Comparison of ENCODE assay signal across 1 cellular context in genomic region chr3:136250226-136250861, GRCh38.
TF ChIP-seq lines count a peak whose summit lies in the region.

Gene PCCB (plus strand): TSS chr3:136250340. CDS start chr3:136250376, 36 bp downstream.

TF ChIP-seq in K562, 482 proteins besides CTCF, POLR2A, EP300 and RAD21 (continued from another document and continues in another):
- TF ChIP-seq THRA (IDR thresholded peaks at IDR 0.05) (no peak), TCF7L2 (IDR thresholded peaks at IDR 0.05; ENCODE audit: low read depth, low read length) (no peak), ATF3 (IDR thresholded peaks at IDR 0.05) (no peak), ATF3 (CRISPR knock-in tag; conservative IDR thresholded peaks at IDR 0.05) (no peak; the same call in 1 of the 2 replicates), ZNF143 (CRISPR knock-in tag; IDR thresholded peaks at IDR 0.05) (no peak), ZNF253 (CRISPR knock-in tag; conservative IDR thresholded peaks at IDR 0.05) (no peak), TEAD4 (IDR thresholded peaks at IDR 0.05; ENCODE audit: low read length) (peak; percentile 27; the same call in 1 of the 2 replicates), TEAD4 (CRISPR knock-in tag; IDR thresholded peaks at IDR 0.05; ENCODE audit: borderline replicate concordance) (no peak), GABPB2 (CRISPR knock-in tag; conservative IDR thresholded peaks at IDR 0.05) (no peak), RBM34 (IDR thresholded peaks at IDR 0.05; ENCODE audit: borderline replicate concordance, insufficient read depth, low read length) (no peak), PHTF2 (CRISPR knock-in tag; IDR thresholded peaks at IDR 0.05) (no peak), MEIS2 (IDR thresholded peaks at IDR 0.05; ENCODE audit: partially characterized antibody) (peak; percentile 55), ZNF507 (tag; conservative IDR thresholded peaks at IDR 0.05) (no peak), RAD51 (IDR thresholded peaks at IDR 0.05; ENCODE audit: borderline replicate concordance, low read depth) (no peak), NCOA2 (IDR thresholded peaks at IDR 0.05; ENCODE audit: partially characterized antibody in 2 of 2) (no peak), JUNB (CRISPR knock-in tag; conservative IDR thresholded peaks at IDR 0.05) (no peak), PRPF4 (IDR thresholded peaks at IDR 0.05; ENCODE audit: insufficient read depth, low read depth, low read length, poor library complexity, severe bottlenecking) (no peak), ZNF780A (CRISPR knock-in tag; IDR thresholded peaks at IDR 0.05) (no peak), SMAD4 (CRISPR knock-in tag; conservative IDR thresholded peaks at IDR 0.05) (peak; percentile 25; the same call in 1 of the 2 replicates), ZNF668 (CRISPR knock-in tag; IDR thresholded peaks at IDR 0.05) (no peak), ZNF324 (CRISPR knock-in tag; IDR thresholded peaks at IDR 0.05) (no peak), KDM2B (CRISPR knock-in tag; IDR thresholded peaks at IDR 0.05) (no peak), BRD9 (IDR thresholded peaks at IDR 0.05; ENCODE audit: low read depth, partially characterized antibody) (no peak), LCOR (CRISPR knock-in tag; IDR thresholded peaks at IDR 0.05) (no peak; the same call in 1 of the 2 replicates), NELFE (IDR thresholded peaks at IDR 0.05; ENCODE audit: insufficient read depth, insufficient read length) (no peak), ELF2 (CRISPR knock-in tag; IDR thresholded peaks at IDR 0.05) (no peak), RNF2 (IDR thresholded peaks at IDR 0.05) (peak; percentile 64; the same call in 1 of the 2 replicates), HMBOX1 (IDR thresholded peaks at IDR 0.05) (no peak), NFIX (CRISPR knock-in tag; IDR thresholded peaks at IDR 0.05; ENCODE audit: low read depth) (no peak), ELF4 (CRISPR knock-in tag; IDR thresholded peaks at IDR 0.05) (no peak), FOXJ3 (CRISPR knock-in tag; IDR thresholded peaks at IDR 0.05) (no peak), CEBPB (tag; IDR thresholded peaks at IDR 0.05) (no peak), ZNF583 (CRISPR knock-in tag; IDR thresholded peaks at IDR 0.05) (no peak), NCOA6 (IDR thresholded peaks at IDR 0.05) (no peak), HDAC8 (tag; IDR thresholded peaks at IDR 0.05) (no peak), CREB1 (IDR thresholded peaks at IDR 0.05) (peak; percentile 62; the same call in 1 of the 2 replicates), CREB1 (CRISPR knock-in tag; IDR thresholded peaks at IDR 0.05) (peak; percentile 72; the same call in 1 of the 2 replicates), ZNF644 (tag; IDR thresholded peaks at IDR 0.05; ENCODE audit: low read depth) (no peak), FIP1L1 (IDR thresholded peaks at IDR 0.05; ENCODE audit: low read depth, low read length, poor library complexity, severe bottlenecking) (no peak), SLC30A9 (CRISPR knock-in tag; IDR thresholded peaks at IDR 0.05) (no peak), ZNF695 (CRISPR knock-in tag; IDR thresholded peaks at IDR 0.05) (no peak), ZNF12 (CRISPR knock-in tag; IDR thresholded peaks at IDR 0.05) (no peak), ZNF592 (IDR thresholded peaks at IDR 0.05) (no peak), TRIM25 (IDR thresholded peaks at IDR 0.05; ENCODE audit: borderline replicate concordance) (no peak), SFPQ (IDR thresholded peaks at IDR 0.05; ENCODE audit: low read depth, low read length) (no peak), MXI1 (IDR thresholded peaks at IDR 0.05; ENCODE audit: low read depth, low read length) (no peak), THRAP3 (IDR thresholded peaks at IDR 0.05; ENCODE audit: borderline replicate concordance) (no peak), STAT5A (IDR thresholded peaks at IDR 0.05; ENCODE audit: borderline replicate concordance, low read length) (no peak), ARID2 (IDR thresholded peaks at IDR 0.05) (no peak), MEF2D (tag; conservative IDR thresholded peaks at IDR 0.05; ENCODE audit: low read depth) (no peak), TSC22D4 (tag; IDR thresholded peaks at IDR 0.05) (no peak), RBM39 (optimal IDR thresholded peaks at IDR 0.05; ENCODE audit: low read depth, low read length) (no peak), NCOR1 (IDR thresholded peaks at IDR 0.05) (no peak), FOXA1 (IDR thresholded peaks at IDR 0.05; ENCODE audit: borderline replicate concordance) (no peak), TGIF2 (CRISPR knock-in tag; IDR thresholded peaks at IDR 0.05) (no peak), BMI1 (IDR thresholded peaks at IDR 0.05; ENCODE audit: low read length) (no peak), HDAC3 (IDR thresholded peaks at IDR 0.05; ENCODE audit: borderline replicate concordance, partially characterized antibody) (no peak), TAL1 (IDR thresholded peaks at IDR 0.05) (no peak), ZNF124 (CRISPR knock-in tag; IDR thresholded peaks at IDR 0.05) (no peak), PRMT5 (CRISPR knock-in tag; IDR thresholded peaks at IDR 0.05) (no peak), SAFB (IDR thresholded peaks at IDR 0.05; ENCODE audit: borderline replicate concordance, low read depth, low read length) (no peak), PHF8 (IDR thresholded peaks at IDR 0.05; ENCODE audit: borderline replicate concordance, low read length) (peak; percentile 90)
- TF ChIP-seq, protein P1, sequence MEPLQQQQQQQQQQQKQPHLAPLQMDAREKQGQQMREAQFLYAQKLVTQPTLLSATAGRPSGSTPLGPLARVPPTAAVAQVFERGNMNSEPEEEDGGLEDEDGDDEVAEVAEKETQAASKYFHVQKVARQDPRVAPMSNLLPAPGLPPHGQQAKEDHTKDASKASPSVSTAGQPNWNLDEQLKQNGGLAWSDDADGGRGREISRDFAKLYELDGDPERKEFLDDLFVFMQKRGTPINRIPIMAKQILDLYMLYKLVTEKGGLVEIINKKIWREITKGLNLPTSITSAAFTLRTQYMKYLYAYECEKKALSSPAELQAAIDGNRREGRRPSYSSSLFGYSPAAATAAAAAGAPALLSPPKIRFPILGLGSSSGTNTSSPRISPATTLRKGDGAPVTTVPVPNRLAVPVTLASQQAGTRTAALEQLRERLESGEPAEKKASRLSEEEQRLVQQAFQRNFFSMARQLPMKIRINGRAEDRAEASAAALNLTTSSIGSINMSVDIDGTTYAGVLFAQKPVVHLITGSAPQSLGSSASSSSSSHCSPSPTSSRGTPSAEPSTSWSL (CRISPR knock-in tag; IDR thresholded peaks at IDR 0.05; ENCODE audit: borderline replicate concordance) = no peak
- TF ChIP-seq, protein P2, sequence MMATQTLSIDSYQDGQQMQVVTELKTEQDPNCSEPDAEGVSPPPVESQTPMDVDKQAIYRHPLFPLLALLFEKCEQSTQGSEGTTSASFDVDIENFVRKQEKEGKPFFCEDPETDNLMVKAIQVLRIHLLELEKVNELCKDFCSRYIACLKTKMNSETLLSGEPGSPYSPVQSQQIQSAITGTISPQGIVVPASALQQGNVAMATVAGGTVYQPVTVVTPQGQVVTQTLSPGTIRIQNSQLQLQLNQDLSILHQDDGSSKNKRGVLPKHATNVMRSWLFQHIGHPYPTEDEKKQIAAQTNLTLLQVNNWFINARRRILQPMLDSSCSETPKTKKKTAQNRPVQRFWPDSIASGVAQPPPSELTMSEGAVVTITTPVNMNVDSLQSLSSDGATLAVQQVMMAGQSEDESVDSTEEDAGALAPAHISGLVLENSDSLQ (IDR thresholded peaks at IDR 0.05) = peak; percentile 47
- TF ChIP-seq, protein P3, sequence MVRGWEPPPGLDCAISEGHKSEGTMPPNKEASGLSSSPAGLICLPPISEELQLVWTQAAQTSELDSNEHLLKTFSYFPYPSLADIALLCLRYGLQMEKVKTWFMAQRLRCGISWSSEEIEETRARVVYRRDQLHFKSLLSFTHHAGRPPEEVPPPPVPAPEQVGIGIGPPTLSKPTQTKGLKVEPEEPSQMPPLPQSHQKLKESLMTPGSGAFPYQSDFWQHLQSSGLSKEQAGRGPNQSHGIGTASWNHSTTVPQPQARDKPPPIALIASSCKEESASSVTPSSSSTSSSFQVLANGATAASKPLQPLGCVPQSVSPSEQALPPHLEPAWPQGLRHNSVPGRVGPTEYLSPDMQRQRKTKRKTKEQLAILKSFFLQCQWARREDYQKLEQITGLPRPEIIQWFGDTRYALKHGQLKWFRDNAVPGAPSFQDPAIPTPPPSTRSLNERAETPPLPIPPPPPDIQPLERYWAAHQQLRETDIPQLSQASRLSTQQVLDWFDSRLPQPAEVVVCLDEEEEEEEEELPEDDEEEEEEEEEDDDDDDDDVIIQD (CRISPR knock-in tag; IDR thresholded peaks at IDR 0.05) = no peak
